1 cellular context compared by ENCODE assay signal in genomic region chr1:14760780-14761179, GRCh38.
TF ChIP-seq lines count a peak whose summit lies in the region.

No MANE protein-coding gene starts in this region.

TF ChIP-seq in K562, 482 proteins besides CTCF, POLR2A, EP300 and RAD21:
- TF ChIP-seq NFIC (IDR thresholded peaks at IDR 0.05) (0 out of 2 replicates have a peak, but pooled peaks have one; percentile 21), NEUROD1 (IDR thresholded peaks at IDR 0.05; ENCODE audit: borderline replicate concordance, low read depth, low read length, partially characterized antibody) (no peak)
- TF ChIP-seq, protein P1, sequence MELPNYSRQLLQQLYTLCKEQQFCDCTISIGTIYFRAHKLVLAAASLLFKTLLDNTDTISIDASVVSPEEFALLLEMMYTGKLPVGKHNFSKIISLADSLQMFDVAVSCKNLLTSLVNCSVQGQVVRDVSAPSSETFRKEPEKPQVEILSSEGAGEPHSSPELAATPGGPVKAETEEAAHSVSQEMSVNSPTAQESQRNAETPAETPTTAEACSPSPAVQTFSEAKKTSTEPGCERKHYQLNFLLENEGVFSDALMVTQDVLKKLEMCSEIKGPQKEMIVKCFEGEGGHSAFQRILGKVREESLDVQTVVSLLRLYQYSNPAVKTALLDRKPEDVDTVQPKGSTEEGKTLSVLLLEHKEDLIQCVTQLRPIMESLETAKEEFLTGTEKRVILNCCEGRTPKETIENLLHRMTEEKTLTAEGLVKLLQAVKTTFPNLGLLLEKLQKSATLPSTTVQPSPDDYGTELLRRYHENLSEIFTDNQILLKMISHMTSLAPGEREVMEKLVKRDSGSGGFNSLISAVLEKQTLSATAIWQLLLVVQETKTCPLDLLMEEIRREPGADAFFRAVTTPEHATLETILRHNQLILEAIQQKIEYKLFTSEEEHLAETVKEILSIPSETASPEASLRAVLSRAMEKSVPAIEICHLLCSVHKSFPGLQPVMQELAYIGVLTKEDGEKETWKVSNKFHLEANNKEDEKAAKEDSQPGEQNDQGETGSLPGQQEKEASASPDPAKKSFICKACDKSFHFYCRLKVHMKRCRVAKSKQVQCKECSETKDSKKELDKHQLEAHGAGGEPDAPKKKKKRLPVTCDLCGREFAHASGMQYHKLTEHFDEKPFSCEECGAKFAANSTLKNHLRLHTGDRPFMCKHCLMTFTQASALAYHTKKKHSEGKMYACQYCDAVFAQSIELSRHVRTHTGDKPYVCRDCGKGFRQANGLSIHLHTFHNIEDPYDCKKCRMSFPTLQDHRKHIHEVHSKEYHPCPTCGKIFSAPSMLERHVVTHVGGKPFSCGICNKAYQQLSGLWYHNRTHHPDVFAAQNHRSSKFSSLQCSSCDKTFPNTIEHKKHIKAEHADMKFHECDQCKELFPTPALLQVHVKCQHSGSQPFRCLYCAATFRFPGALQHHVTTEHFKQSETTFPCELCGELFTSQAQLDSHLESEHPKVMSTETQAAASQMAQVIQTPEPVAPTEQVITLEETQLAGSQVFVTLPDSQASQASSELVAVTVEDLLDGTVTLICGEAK (IDR thresholded peaks at IDR 0.05) = peak; percentile 93
- TF ChIP-seq, protein P1 (CRISPR knock-in tag; IDR thresholded peaks at IDR 0.05) = peak; percentile 87
